In genomic region chr14:63387691-63388090, GRCh38 we compare ENCODE assay signal across 22 cellular contexts.
"Had no signal": no experiment of that assay in that cellular context is flagged by ENCODE, and none has a peak within 500 bp of the region (broad histone marks: within the 10 kb centered on the region; RNA-seq: fewer than 3 reads in every experiment).

No MANE protein-coding gene starts in this region.

- DNase-seq: heart left ventricle; islet precursor cell; left cardiac atrium; left lung; midbrain; mucosa of descending colon; naive thymus-derived CD4-positive, alpha-beta T cell; ovary; right lobe of liver; stimulated activated CD4-positive, alpha-beta T cell treated with anti-CD3 and anti-CD28 coated beads, Interleukin-12 subunit alpha, Interleukin-12 subunit beta, amount 100 ng/mL, for 4 hours; stimulated activated CD4-positive, alpha-beta T cell treated with anti-CD3 and anti-CD28 coated beads, Interleukin-15, amount 100 ng/mL, for 24 hours; stimulated activated CD4-positive, alpha-beta T cell treated with anti-CD3 and anti-CD28 coated beads, Interleukin-2, amount 100 ng/mL, for 24 hours; stimulated activated CD4-positive, alpha-beta T cell treated with anti-CD3 and anti-CD28 coated beads, Interleukin-4, amount 100 ng/mL, for 1 hour; stimulated activated naive B cell treated with anti-CD40 and anti-IgM and Interleukin-4, amounts not matched to agents 10 μg/mL and 1 μg/mL and 100 μg/mL, for 72 hours; substantia nigra had no signal

- H3K9me3 ChIP-seq: heart left ventricle, left lung, mucosa of descending colon, ovary, right atrium auricular region, right lobe of liver, tibial nerve, vagina had no signal

- H3K36me3 ChIP-seq: ovary had no signal

- H3K79me2 ChIP-seq: hepatocyte had no signal

- H3K27ac ChIP-seq: heart left ventricle, hepatocyte, left lung, ovary, right atrium auricular region, right lobe of liver, skin epidermis, tibial nerve, vagina had no signal

- ATAC-seq: heart left ventricle; left lung; mucosa of descending colon; naive thymus-derived CD4-positive, alpha-beta T cell; natural killer cell treated with Interleukin-12 subunit alpha and Interleukin-12 subunit beta and Interleukin-15 and Interleukin-18, amount 100 ng/mL, for 72 hours; right lobe of liver; stimulated activated naive B cell treated with anti-CD40 and anti-IgM and Interleukin-4, amounts not matched to agents 10 μg/mL and 1 μg/mL and 100 μg/mL, for 72 hours had no signal

- H3K27me3 ChIP-seq: heart left ventricle, hepatocyte, left lung, ovary, right atrium auricular region, right lobe of liver, tibial nerve, vagina had no signal

- H3K4me1 ChIP-seq: heart left ventricle, left lung, right atrium auricular region, right lobe of liver, tibial nerve, vagina had no signal

- H3K4me3 ChIP-seq: heart left ventricle, hepatocyte, left lung, lung, mucosa of descending colon, ovary, right atrium auricular region, right lobe of liver, skin epidermis, tibial nerve, vagina had no signal

- H3K4me2 ChIP-seq: hepatocyte had no signal

- H2AFZ ChIP-seq: hepatocyte had no signal
